ENCODE assay signal across 16 cellular contexts in genomic region chr18:24840640-24841039, GRCh38.
"Had no signal": no experiment of that assay in that cellular context is flagged by ENCODE, and none has a peak within 500 bp of the region (broad histone marks: within the 10 kb centered on the region; RNA-seq: fewer than 3 reads in every experiment).

No MANE protein-coding gene starts in this region.

- FAIRE-seq: colon had no signal

- H3K27me3 Mint-ChIP-seq: dendritic cell treated with granulocyte-macrophage colony-stimulating factor and Interleukin-4, amounts not matched to agents 40 ng/mL and 50 ng/mL, for 4 days; effector memory CD8-positive, alpha-beta T cell; type B pancreatic cell had no signal

- DNase-seq: effector memory CD8-positive, alpha-beta T cell; esophagus squamous epithelium; glutamatergic neuron; islet precursor cell; sigmoid colon; stimulated activated CD4-positive, alpha-beta T cell treated with anti-CD3 and anti-CD28 coated beads, Interleukin-12 subunit alpha, Interleukin-12 subunit beta, amount 100 ng/mL, for 4 hours; stimulated activated naive CD4-positive, alpha-beta T cell treated with Interleukin-2 at 50 U/mL for 16 hours; uterus had no signal

- H3K9me3 ChIP-seq: esophagus squamous epithelium, gastroesophageal sphincter, neutrophil, sigmoid colon, uterus had no signal

- H3K4me3 ChIP-seq: esophagus squamous epithelium, gastroesophageal sphincter, sigmoid colon, skin epidermis, uterus had no signal

- H3K27ac Mint-ChIP-seq: dendritic cell treated with granulocyte-macrophage colony-stimulating factor and Interleukin-4, amounts not matched to agents 40 ng/mL and 50 ng/mL, for 4 days; effector memory CD8-positive, alpha-beta T cell; natural killer cell treated with Interleukin-12 subunit alpha and Interleukin-12 subunit beta and Interleukin-15 and Interleukin-18, amount 100 ng/mL, for 72 hours; type B pancreatic cell had no signal

- H3K4me3 Mint-ChIP-seq: dendritic cell treated with granulocyte-macrophage colony-stimulating factor and Interleukin-4, amounts not matched to agents 40 ng/mL and 50 ng/mL, for 4 days; effector memory CD8-positive, alpha-beta T cell; natural killer cell treated with Interleukin-12 subunit alpha and Interleukin-12 subunit beta and Interleukin-15 and Interleukin-18, amount 100 ng/mL, for 72 hours; type B pancreatic cell had no signal

- H3K36me3 ChIP-seq: esophagus squamous epithelium, gastroesophageal sphincter, neutrophil, sigmoid colon, uterus had no signal

- H3K27me3 ChIP-seq: neutrophil, sigmoid colon, uterus had no signal

- ATAC-seq: effector memory CD8-positive, alpha-beta T cell; gastroesophageal sphincter; left lobe of liver; natural killer cell treated with Interleukin-12 subunit alpha and Interleukin-12 subunit beta and Interleukin-15 and Interleukin-18, amount 100 ng/mL, for 72 hours had no signal

- H3K27ac ChIP-seq: esophagus squamous epithelium, gastroesophageal sphincter, neutrophil, sigmoid colon, skin epidermis, uterus had no signal

- H3K36me3 Mint-ChIP-seq: natural killer cell treated with Interleukin-12 subunit alpha and Interleukin-12 subunit beta and Interleukin-15 and Interleukin-18, amount 100 ng/mL, for 72 hours; type B pancreatic cell had no signal

- H3K9me3 Mint-ChIP-seq: dendritic cell treated with granulocyte-macrophage colony-stimulating factor and Interleukin-4, amounts not matched to agents 40 ng/mL and 50 ng/mL, for 4 days; type B pancreatic cell had no signal

- H3K4me1 ChIP-seq: gastroesophageal sphincter, sigmoid colon, uterus had no signal
